Comparison of ENCODE assay signal across 18 cellular contexts in genomic region chr6:156862711-156863110, GRCh38.
A peak's percentile ranks its signal among the peaks of the same experiment; 100 is the strongest.
DNase-seq lines count a peak whose midpoint lies in the region; ATAC-seq and TF ChIP-seq lines count a peak whose summit lies in the region.
"Had no signal": no experiment of that assay in that cellular context is flagged by ENCODE, and none has a peak within 500 bp of the region (broad histone marks: within the 10 kb centered on the region; RNA-seq: fewer than 3 reads in every experiment).

No MANE protein-coding gene starts in this region.

- peaks cover 69% of the 10 kb centered on the region for H4K20me1 ChIP-seq in neural progenitor cell (ENCODE audit: low read depth)

- WGBS in right cardiac atrium, result 90% methylated on average over 7 of the region's 7 CpGs

- H3K27me3 ChIP-seq in neural progenitor cell (no peaks in the 10 kb centered on the region), right cardiac atrium (ENCODE audit: control insufficient read depth, insufficient read depth) (no peaks in the 10 kb centered on the region)
- H3K27me3 ChIP-seq: SJSA1, uterus had no signal

- H3K36me3 ChIP-seq in neural progenitor cell, result peaks cover 4% of the 10 kb centered on the region
- H3K36me3 ChIP-seq: lower lobe of right lung, SJSA1, uterus had no signal

- H3K4me1 Mint-ChIP-seq in activated naive CD4-positive, alpha-beta T cell treated with anti-CD3 and anti-CD28 coated beads for 36 hours (ENCODE audit: low read depth), result peaks cover 77% of the 10 kb centered on the region
- H3K4me1 Mint-ChIP-seq in activated T-helper 1 cell treated with anti-CD3 and anti-CD28 coated beads, Interleukin-12 subunit alpha, Interleukin-12 subunit beta, Interleukin-2, Interleukin-4 antibody, amounts not matched to agents 30 ng/mL and 10 ng/mL and 1 ng/mL, durations not matched to agents 14 hours and 24 hours and 36 hours (ENCODE audit: low read depth), result peaks cover 62% of the 10 kb centered on the region
- H3K4me1 Mint-ChIP-seq in neural progenitor cell, result peaks cover 7% of the 10 kb centered on the region
- peaks cover 83 to 96% of the 10 kb centered on the region in 2 donors for H3K4me1 Mint-ChIP-seq in immature natural killer cell
- peaks cover 57% of the 10 kb centered on the region for H3K4me1 Mint-ChIP-seq in type B pancreatic cell (ENCODE audit: unreplicated experiment)

- no peak overlapping the region for H3K27ac ChIP-seq in neural progenitor cell
- H3K27ac ChIP-seq in right cardiac atrium (ENCODE audit: low read length), result no peak overlapping the region
- H3K27ac ChIP-seq: coronary artery, lower lobe of right lung, SJSA1, uterus had no signal

- no peaks in the 10 kb centered on the region for H3K9me3 Mint-ChIP-seq in activated naive CD4-positive, alpha-beta T cell treated with anti-CD3 and anti-CD28 coated beads for 36 hours
- H3K9me3 Mint-ChIP-seq in activated T-helper 1 cell treated with anti-CD3 and anti-CD28 coated beads, Interleukin-12 subunit alpha, Interleukin-12 subunit beta, Interleukin-2, Interleukin-4 antibody, amounts not matched to agents 30 ng/mL and 10 ng/mL and 1 ng/mL, durations not matched to agents 14 hours and 24 hours and 36 hours, result no peaks in the 10 kb centered on the region
- H3K9me3 Mint-ChIP-seq in neural progenitor cell (peaks cover 13% of the 10 kb centered on the region), immature natural killer cell (no peaks in the 10 kb centered on the region), type B pancreatic cell (peaks cover 18% of the 10 kb centered on the region)
- H3K9me3 Mint-ChIP-seq: H9 had no signal

- peaks cover 4% of the 10 kb centered on the region for H3F3A ChIP-seq in neural progenitor cell (ENCODE audit: low read depth)

- peak overlapping the region; percentile 67 for H3K27ac Mint-ChIP-seq in activated naive CD4-positive, alpha-beta T cell treated with anti-CD3 and anti-CD28 coated beads for 36 hours
- peak overlapping the region; percentile 20 for H3K27ac Mint-ChIP-seq in activated T-helper 1 cell treated with anti-CD3 and anti-CD28 coated beads, Interleukin-12 subunit alpha, Interleukin-12 subunit beta, Interleukin-2, Interleukin-4 antibody, amounts not matched to agents 30 ng/mL and 10 ng/mL and 1 ng/mL, durations not matched to agents 14 hours and 24 hours and 36 hours
- H3K27ac Mint-ChIP-seq in neural progenitor cell, result no peak overlapping the region
- peak overlapping the region in 2 of 6 donors; percentile 34 to 42 for H3K27ac Mint-ChIP-seq in immature natural killer cell
- no peak overlapping the region for H3K27ac Mint-ChIP-seq in type B pancreatic cell

- no peak overlapping the region for H2AFZ ChIP-seq in neural progenitor cell (replicated peaks)

- no peak overlapping the region for H3K9ac ChIP-seq in neural progenitor cell

- H3K79me2 ChIP-seq in neural progenitor cell (ENCODE audit: low read depth), result peaks cover 100% of the 10 kb centered on the region

- H3K4me3 ChIP-seq in neural progenitor cell (no peak overlapping the region), right cardiac atrium (ENCODE audit: low read length) (no peak overlapping the region)
- H3K4me3 ChIP-seq: coronary artery, lower lobe of right lung, SJSA1, uterus had no signal

- H3K4me1 ChIP-seq in neural progenitor cell, result peaks cover 19% of the 10 kb centered on the region
- H3K4me1 ChIP-seq in right cardiac atrium (ENCODE audit: control insufficient read depth, insufficient read depth, low read length), result peaks cover 14% of the 10 kb centered on the region
- H3K4me1 ChIP-seq: uterus had no signal

- intact Hi-C loops in activated naive CD4-positive, alpha-beta T cell treated with anti-CD3 and anti-CD28 coated beads for 36 hours (cut with micrococcal nuclease), result no loop called here
- intact Hi-C loops in activated T-helper 1 cell treated with anti-CD3 and anti-CD28 coated beads, Interleukin-12 subunit alpha, Interleukin-12 subunit beta, Interleukin-2, Interleukin-4 antibody, amounts not matched to agents 30 ng/mL and 10 ng/mL and 1 ng/mL, durations not matched to agents 14 hours and 24 hours and 36 hours (cut with micrococcal nuclease), result no loop called here
- intact Hi-C loops in right cardiac atrium (cut with DNase I), result no loop called here

- CTCF ChIA-PET in activated naive CD4-positive, alpha-beta T cell treated with anti-CD3 and anti-CD28 coated beads for 36 hours (lab: Charles Lee), result no interaction called here

- ATAC-seq in right cardiac atrium, result no peak
- ATAC-seq: lower lobe of right lung had no signal

- no peak for TF ChIP-seq CTCF in neural progenitor cell (IDR thresholded peaks at IDR 0.05)
- TF ChIP-seq CTCF in type B pancreatic cell (conservative IDR thresholded peaks at IDR 0.05), result no peak

- H3K9me3 ChIP-seq in neural progenitor cell (ENCODE audit: low read depth) (no peaks in the 10 kb centered on the region), right cardiac atrium (ENCODE audit: control insufficient read depth, low read length) (no peaks in the 10 kb centered on the region)
- H3K9me3 ChIP-seq: lower lobe of right lung, SJSA1, uterus had no signal

- H3K4me3 Mint-ChIP-seq in activated naive CD4-positive, alpha-beta T cell treated with anti-CD3 and anti-CD28 coated beads for 36 hours, result no peak overlapping the region
- H3K4me3 Mint-ChIP-seq in activated T-helper 1 cell treated with anti-CD3 and anti-CD28 coated beads, Interleukin-12 subunit alpha, Interleukin-12 subunit beta, Interleukin-2, Interleukin-4 antibody, amounts not matched to agents 30 ng/mL and 10 ng/mL and 1 ng/mL, durations not matched to agents 14 hours and 24 hours and 36 hours, result no peak overlapping the region
- H3K4me3 Mint-ChIP-seq in neural progenitor cell, result peak overlapping the region; percentile 11
- H3K4me3 Mint-ChIP-seq in immature natural killer cell, result no peak overlapping the region
- no peak overlapping the region for H3K4me3 Mint-ChIP-seq in type B pancreatic cell
- H3K4me3 Mint-ChIP-seq: H9, nephron progenitor cell had no signal

- peak; percentile 72 for DNase-seq in activated naive CD4-positive, alpha-beta T cell treated with anti-CD3 and anti-CD28 coated beads for 36 hours
- no peak for DNase-seq in activated naive CD4-positive, alpha-beta T cell (lab: John Stamatoyannopoulos, UW)
- DNase-seq in activated T-helper 1 cell treated with anti-CD3 and anti-CD28 coated beads, Interleukin-12 subunit alpha, Interleukin-12 subunit beta, Interleukin-2, Interleukin-4 antibody, amounts not matched to agents 30 ng/mL and 10 ng/mL and 1 ng/mL, durations not matched to agents 14 hours and 24 hours and 36 hours (ENCODE audit: low spot score), result no peak
- DNase-seq in neural progenitor cell (ENCODE audit: low spot score) (no peak), immature natural killer cell (no peak), type B pancreatic cell (ENCODE audit: extremely low spot score, unreplicated experiment) (no peak), right cardiac atrium (no peak), SKM-1 treated with dmso at 0.1 percent for 144 hours (lab: John Stamatoyannopoulos, UW; ENCODE audit: unreplicated experiment) (no peak)
- DNase-seq: H9, lower lobe of right lung, NCI-H187, NCI-H446 treated with DMSO at 0.1 percent for 48 hours, nephron progenitor cell, OCI-M1, T-helper 9 cell, uterus had no signal

- H3K4me2 ChIP-seq in neural progenitor cell, result no peak overlapping the region

- H3K27me3 Mint-ChIP-seq in activated naive CD4-positive, alpha-beta T cell treated with anti-CD3 and anti-CD28 coated beads for 36 hours (ENCODE audit: low read depth), result no peaks in the 10 kb centered on the region
- H3K27me3 Mint-ChIP-seq in activated T-helper 1 cell treated with anti-CD3 and anti-CD28 coated beads, Interleukin-12 subunit alpha, Interleukin-12 subunit beta, Interleukin-2, Interleukin-4 antibody, amounts not matched to agents 30 ng/mL and 10 ng/mL and 1 ng/mL, durations not matched to agents 14 hours and 24 hours and 36 hours (ENCODE audit: insufficient read depth), result no peaks in the 10 kb centered on the region
- H3K27me3 Mint-ChIP-seq in neural progenitor cell (ENCODE audit: insufficient read depth, low read depth) (no peaks in the 10 kb centered on the region), immature natural killer cell (ENCODE audit: low read depth in 3 of 3) (peaks cover 2 to 6% (median 2%) of the 10 kb centered on the region in 3 donors), type B pancreatic cell (no peaks in the 10 kb centered on the region)

- H3K36me3 Mint-ChIP-seq in activated naive CD4-positive, alpha-beta T cell treated with anti-CD3 and anti-CD28 coated beads for 36 hours (ENCODE audit: low read depth), result peaks cover 8% of the 10 kb centered on the region
- peaks cover 5% of the 10 kb centered on the region for H3K36me3 Mint-ChIP-seq in activated T-helper 1 cell treated with anti-CD3 and anti-CD28 coated beads, Interleukin-12 subunit alpha, Interleukin-12 subunit beta, Interleukin-2, Interleukin-4 antibody, amounts not matched to agents 30 ng/mL and 10 ng/mL and 1 ng/mL, durations not matched to agents 14 hours and 24 hours and 36 hours (ENCODE audit: low read depth)
- H3K36me3 Mint-ChIP-seq in neural progenitor cell (peaks cover 20% of the 10 kb centered on the region), immature natural killer cell (no peaks in the 10 kb centered on the region), type B pancreatic cell (peaks cover 16% of the 10 kb centered on the region)

Comparison
In these comparisons a context has a peak if more than half of its experiments do, and no peak if none do; other contexts are left out.
1. H3K27ac Mint-ChIP-seq: peak in activated naive CD4-positive, alpha-beta T cell treated with anti-CD3 and anti-CD28 coated beads for 36 hours (single experiment) and activated T-helper 1 cell treated with anti-CD3 and anti-CD28 coated beads, Interleukin-12 subunit alpha, Interleukin-12 subunit beta, Interleukin-2, Interleukin-4 antibody, amounts not matched to agents 30 ng/mL and 10 ng/mL and 1 ng/mL, durations not matched to agents 14 hours and 24 hours and 36 hours (single experiment); none in neural progenitor cell (single experiment) and type B pancreatic cell (single experiment).